19 cellular contexts compared by ENCODE assay signal in genomic region chr11:134581121-134581626, GRCh38.
"Had no signal": no experiment of that assay in that cellular context is flagged by ENCODE, and none has a peak within 500 bp of the region (broad histone marks: within the 10 kb centered on the region; RNA-seq: fewer than 3 reads in every experiment).

No MANE protein-coding gene starts in this region.

- H3K4me3 Mint-ChIP-seq: dendritic cell treated with granulocyte-macrophage colony-stimulating factor and Interleukin-4, amounts not matched to agents 40 ng/mL and 50 ng/mL, for 4 days; naive thymus-derived CD8-positive, alpha-beta T cell; stimulated activated naive B cell treated with anti-CD40 and anti-IgM and Interleukin-4, amounts not matched to agents 10 μg/mL and 1 μg/mL and 100 μg/mL, for 72 hours; stimulated activated naive CD8-positive, alpha-beta T cell treated with anti-CD3 and anti-CD28 coated beads, Interleukin-15, amount 100 ng/mL, for 72 hours had no signal

- DNase-seq: foreskin keratinocyte; kidney glomerular epithelial cell; mucosa of descending colon; naive thymus-derived CD8-positive, alpha-beta T cell; psoas muscle; retina; stimulated activated CD4-positive, alpha-beta T cell treated with anti-CD3 and anti-CD28 coated beads, Interleukin-2, amount 100 ng/mL, for 24 hours; stimulated activated CD4-positive, alpha-beta T cell treated with anti-CD3 and anti-CD28 coated beads, Interleukin-4, amount 100 ng/mL, for 4 hours; stimulated activated naive B cell treated with anti-CD40 and anti-IgM and Interleukin-4, amounts not matched to agents 10 μg/mL and 1 μg/mL and 100 μg/mL, for 72 hours; stimulated activated naive CD8-positive, alpha-beta T cell treated with anti-CD3 and anti-CD28 coated beads, Interleukin-15, amount 100 ng/mL, for 72 hours; testis had no signal

- H3K27ac Mint-ChIP-seq: dendritic cell treated with granulocyte-macrophage colony-stimulating factor and Interleukin-4, amounts not matched to agents 40 ng/mL and 50 ng/mL, for 4 days; naive thymus-derived CD8-positive, alpha-beta T cell; stimulated activated naive B cell treated with anti-CD40 and anti-IgM and Interleukin-4, amounts not matched to agents 10 μg/mL and 1 μg/mL and 100 μg/mL, for 72 hours; stimulated activated naive CD8-positive, alpha-beta T cell treated with anti-CD3 and anti-CD28 coated beads, Interleukin-15, amount 100 ng/mL, for 72 hours had no signal

- H3K27ac ChIP-seq: foreskin keratinocyte, hepatocyte, neutrophil, psoas muscle, skin epidermis, testis, tibial nerve, upper lobe of right lung had no signal

- H3K9me3 Mint-ChIP-seq: dendritic cell treated with granulocyte-macrophage colony-stimulating factor and Interleukin-4, amounts not matched to agents 40 ng/mL and 50 ng/mL, for 4 days; naive thymus-derived CD8-positive, alpha-beta T cell; stimulated activated naive B cell treated with anti-CD40 and anti-IgM and Interleukin-4, amounts not matched to agents 10 μg/mL and 1 μg/mL and 100 μg/mL, for 72 hours; stimulated activated naive CD8-positive, alpha-beta T cell treated with anti-CD3 and anti-CD28 coated beads, Interleukin-15, amount 100 ng/mL, for 72 hours had no signal

- H3K4me3 ChIP-seq: hepatocyte, mucosa of descending colon, psoas muscle, skin epidermis, testis, tibial nerve, upper lobe of right lung had no signal

- H3K36me3 Mint-ChIP-seq: naive thymus-derived CD8-positive, alpha-beta T cell; stimulated activated naive B cell treated with anti-CD40 and anti-IgM and Interleukin-4, amounts not matched to agents 10 μg/mL and 1 μg/mL and 100 μg/mL, for 72 hours had no signal

- ATAC-seq: foreskin keratinocyte; left lobe of liver; mucosa of descending colon; naive thymus-derived CD8-positive, alpha-beta T cell; psoas muscle; sciatic nerve; stimulated activated naive B cell treated with anti-CD40 and anti-IgM and Interleukin-4, amounts not matched to agents 10 μg/mL and 1 μg/mL and 100 μg/mL, for 72 hours; stimulated activated naive CD8-positive, alpha-beta T cell treated with anti-CD3 and anti-CD28 coated beads, Interleukin-15, amount 100 ng/mL, for 72 hours; upper lobe of right lung had no signal
